In the genomic region with DNA sequence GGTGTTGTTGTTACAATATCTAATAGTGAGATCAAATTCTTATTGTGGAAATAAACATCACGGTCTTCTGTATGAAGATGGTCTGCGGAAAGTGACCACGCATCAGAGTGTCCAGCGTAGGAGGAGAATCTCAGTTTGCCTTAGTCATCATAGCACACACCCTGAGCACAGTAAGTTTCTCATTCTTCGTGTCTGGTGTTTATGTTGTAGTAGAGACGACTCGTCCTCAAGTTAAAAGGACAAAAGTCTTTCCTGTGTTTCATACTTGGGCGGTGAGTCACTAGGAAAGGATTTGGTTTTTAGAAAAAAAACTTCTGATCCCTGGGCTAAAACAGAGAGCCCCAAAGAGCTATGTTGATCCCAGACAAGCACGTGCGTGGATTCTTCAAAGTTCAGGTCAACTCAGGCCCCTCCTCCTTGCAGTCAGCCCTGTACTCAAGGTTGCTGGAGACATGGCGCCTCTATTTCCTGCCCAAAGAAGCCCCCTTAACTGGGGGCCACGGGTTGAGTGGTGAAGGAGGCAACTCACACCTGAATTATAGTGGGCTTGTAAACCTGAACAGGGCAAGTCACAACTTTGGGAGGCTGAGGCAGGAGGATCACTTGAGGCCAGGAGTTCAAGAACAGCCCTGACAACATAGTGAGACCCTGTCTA, we compare ENCODE assay signal across 1 cellular context.
A peak's percentile ranks its signal among the peaks of the same experiment; 100 is the strongest.
TF ChIP-seq lines count a peak whose summit lies in the region.

No MANE protein-coding gene starts in this region.

TF ChIP-seq in HepG2, 621 proteins besides CTCF, POLR2A, EP300 and RAD21 (continued from another document and continues in another):
- TF ChIP-seq SALL1 (CRISPR knock-in tag; IDR thresholded peaks at IDR 0.05) = peak; percentile 77
- TF ChIP-seq RCOR2 (CRISPR knock-in tag; IDR thresholded peaks at IDR 0.05) = peak; percentile 90
- 0 out of 2 replicates have a peak, but pooled peaks have one; percentile 7 for TF ChIP-seq ZNF556 (CRISPR knock-in tag; IDR thresholded peaks at IDR 0.05; ENCODE audit: borderline replicate concordance)
- TF ChIP-seq NCOA2 (CRISPR knock-in tag; IDR thresholded peaks at IDR 0.05) = peak; percentile 92
- TF ChIP-seq, protein P1, sequence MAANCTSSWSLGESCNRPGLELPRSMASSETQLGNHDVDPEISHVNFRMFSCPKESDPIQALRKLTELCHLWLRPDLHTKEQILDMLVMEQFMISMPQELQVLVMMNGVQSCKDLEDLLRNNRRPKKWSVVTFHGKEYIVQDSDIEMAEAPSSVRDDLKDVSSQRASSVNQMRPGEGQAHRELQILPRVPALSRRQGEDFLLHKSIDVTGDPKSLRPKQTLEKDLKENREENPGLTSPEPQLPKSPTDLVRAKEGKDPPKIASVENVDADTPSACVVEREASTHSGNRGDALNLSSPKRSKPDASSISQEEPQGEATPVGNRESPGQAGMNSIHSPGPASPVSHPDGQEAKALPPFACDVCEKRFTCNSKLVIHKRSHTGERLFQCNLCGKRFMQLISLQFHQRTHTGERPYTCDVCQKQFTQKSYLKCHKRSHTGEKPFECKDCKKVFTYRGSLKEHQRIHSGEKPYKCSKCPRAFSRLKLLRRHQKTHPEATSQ (CRISPR knock-in tag; IDR thresholded peaks at IDR 0.05; ENCODE audit: borderline replicate concordance) = peak; percentile 81; the same call in 1 of the 2 replicates
- no peak for TF ChIP-seq ZNF775 (CRISPR knock-in tag; IDR thresholded peaks at IDR 0.05; ENCODE audit: borderline replicate concordance)
- peak; percentile 58; the same call in 1 of the 2 replicates for TF ChIP-seq CBFB (CRISPR knock-in tag; IDR thresholded peaks at IDR 0.05)
- TF ChIP-seq, protein P2, sequence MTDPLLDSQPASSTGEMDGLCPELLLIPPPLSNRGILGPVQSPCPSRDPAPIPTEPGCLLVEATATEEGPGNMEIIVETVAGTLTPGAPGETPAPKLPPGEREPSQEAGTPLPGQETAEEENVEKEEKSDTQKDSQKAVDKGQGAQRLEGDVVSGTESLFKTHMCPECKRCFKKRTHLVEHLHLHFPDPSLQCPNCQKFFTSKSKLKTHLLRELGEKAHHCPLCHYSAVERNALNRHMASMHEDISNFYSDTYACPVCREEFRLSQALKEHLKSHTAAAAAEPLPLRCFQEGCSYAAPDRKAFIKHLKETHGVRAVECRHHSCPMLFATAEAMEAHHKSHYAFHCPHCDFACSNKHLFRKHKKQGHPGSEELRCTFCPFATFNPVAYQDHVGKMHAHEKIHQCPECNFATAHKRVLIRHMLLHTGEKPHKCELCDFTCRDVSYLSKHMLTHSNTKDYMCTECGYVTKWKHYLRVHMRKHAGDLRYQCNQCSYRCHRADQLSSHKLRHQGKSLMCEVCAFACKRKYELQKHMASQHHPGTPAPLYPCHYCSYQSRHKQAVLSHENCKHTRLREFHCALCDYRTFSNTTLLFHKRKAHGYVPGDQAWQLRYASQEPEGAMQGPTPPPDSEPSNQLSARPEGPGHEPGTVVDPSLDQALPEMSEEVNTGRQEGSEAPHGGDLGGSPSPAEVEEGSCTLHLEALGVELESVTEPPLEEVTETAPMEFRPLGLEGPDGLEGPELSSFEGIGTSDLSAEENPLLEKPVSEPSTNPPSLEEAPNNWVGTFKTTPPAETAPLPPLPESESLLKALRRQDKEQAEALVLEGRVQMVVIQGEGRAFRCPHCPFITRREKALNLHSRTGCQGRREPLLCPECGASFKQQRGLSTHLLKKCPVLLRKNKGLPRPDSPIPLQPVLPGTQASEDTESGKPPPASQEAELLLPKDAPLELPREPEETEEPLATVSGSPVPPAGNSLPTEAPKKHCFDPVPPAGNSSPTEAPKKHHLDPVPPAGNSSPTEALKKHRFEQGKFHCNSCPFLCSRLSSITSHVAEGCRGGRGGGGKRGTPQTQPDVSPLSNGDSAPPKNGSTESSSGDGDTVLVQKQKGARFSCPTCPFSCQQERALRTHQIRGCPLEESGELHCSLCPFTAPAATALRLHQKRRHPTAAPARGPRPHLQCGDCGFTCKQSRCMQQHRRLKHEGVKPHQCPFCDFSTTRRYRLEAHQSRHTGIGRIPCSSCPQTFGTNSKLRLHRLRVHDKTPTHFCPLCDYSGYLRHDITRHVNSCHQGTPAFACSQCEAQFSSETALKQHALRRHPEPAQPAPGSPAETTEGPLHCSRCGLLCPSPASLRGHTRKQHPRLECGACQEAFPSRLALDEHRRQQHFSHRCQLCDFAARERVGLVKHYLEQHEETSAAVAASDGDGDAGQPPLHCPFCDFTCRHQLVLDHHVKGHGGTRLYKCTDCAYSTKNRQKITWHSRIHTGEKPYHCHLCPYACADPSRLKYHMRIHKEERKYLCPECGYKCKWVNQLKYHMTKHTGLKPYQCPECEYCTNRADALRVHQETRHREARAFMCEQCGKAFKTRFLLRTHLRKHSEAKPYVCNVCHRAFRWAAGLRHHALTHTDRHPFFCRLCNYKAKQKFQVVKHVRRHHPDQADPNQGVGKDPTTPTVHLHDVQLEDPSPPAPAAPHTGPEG (CRISPR knock-in tag; IDR thresholded peaks at IDR 0.05) = 0 out of 2 replicates have a peak, but pooled peaks have one; percentile 28
- TF ChIP-seq, protein P3, sequence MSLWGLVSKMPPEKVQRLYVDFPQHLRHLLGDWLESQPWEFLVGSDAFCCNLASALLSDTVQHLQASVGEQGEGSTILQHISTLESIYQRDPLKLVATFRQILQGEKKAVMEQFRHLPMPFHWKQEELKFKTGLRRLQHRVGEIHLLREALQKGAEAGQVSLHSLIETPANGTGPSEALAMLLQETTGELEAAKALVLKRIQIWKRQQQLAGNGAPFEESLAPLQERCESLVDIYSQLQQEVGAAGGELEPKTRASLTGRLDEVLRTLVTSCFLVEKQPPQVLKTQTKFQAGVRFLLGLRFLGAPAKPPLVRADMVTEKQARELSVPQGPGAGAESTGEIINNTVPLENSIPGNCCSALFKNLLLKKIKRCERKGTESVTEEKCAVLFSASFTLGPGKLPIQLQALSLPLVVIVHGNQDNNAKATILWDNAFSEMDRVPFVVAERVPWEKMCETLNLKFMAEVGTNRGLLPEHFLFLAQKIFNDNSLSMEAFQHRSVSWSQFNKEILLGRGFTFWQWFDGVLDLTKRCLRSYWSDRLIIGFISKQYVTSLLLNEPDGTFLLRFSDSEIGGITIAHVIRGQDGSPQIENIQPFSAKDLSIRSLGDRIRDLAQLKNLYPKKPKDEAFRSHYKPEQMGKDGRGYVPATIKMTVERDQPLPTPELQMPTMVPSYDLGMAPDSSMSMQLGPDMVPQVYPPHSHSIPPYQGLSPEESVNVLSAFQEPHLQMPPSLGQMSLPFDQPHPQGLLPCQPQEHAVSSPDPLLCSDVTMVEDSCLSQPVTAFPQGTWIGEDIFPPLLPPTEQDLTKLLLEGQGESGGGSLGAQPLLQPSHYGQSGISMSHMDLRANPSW (CRISPR knock-in tag; IDR thresholded peaks at IDR 0.05; ENCODE audit: borderline replicate concordance) = peak; percentile 58; the same call in 1 of the 2 replicates
- TF ChIP-seq, protein P4, sequence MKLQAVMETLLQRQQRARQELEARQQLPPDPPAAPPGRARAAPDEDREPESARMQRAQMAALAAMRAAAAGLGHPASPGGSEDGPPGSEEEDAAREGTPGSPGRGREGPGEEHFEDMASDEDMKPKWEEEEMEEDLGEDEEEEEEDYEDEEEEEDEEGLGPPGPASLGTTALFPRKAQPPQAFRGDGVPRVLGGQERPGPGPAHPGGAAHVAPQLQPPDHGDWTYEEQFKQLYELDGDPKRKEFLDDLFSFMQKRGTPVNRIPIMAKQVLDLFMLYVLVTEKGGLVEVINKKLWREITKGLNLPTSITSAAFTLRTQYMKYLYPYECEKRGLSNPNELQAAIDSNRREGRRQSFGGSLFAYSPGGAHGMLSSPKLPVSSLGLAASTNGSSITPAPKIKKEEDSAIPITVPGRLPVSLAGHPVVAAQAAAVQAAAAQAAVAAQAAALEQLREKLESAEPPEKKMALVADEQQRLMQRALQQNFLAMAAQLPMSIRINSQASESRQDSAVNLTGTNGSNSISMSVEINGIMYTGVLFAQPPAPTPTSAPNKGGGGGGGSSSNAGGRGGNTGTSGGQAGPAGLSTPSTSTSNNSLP (IDR thresholded peaks at IDR 0.05; ENCODE audit: low read depth, low read length) = peak; percentile 16
- peak; percentile 82 for TF ChIP-seq MAFF (IDR thresholded peaks at IDR 0.05; ENCODE audit: low read depth, low read length)
- peak; percentile 58 for TF ChIP-seq ZMYM4 (CRISPR knock-in tag; IDR thresholded peaks at IDR 0.05)
- 0 out of 2 replicates have a peak, but pooled peaks have one; percentile 14 for TF ChIP-seq RFXAP (CRISPR knock-in tag; IDR thresholded peaks at IDR 0.05; ENCODE audit: borderline replicate concordance)
- TF ChIP-seq HNF4A (CRISPR knock-in tag; IDR thresholded peaks at IDR 0.05) = peak; percentile 69; the same call in 1 of the 2 replicates
- TF ChIP-seq, protein P5, sequence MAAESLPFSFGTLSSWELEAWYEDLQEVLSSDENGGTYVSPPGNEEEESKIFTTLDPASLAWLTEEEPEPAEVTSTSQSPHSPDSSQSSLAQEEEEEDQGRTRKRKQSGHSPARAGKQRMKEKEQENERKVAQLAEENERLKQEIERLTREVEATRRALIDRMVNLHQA (CRISPR knock-in tag; IDR thresholded peaks at IDR 0.05) = no peak
- TF ChIP-seq, protein P6, sequence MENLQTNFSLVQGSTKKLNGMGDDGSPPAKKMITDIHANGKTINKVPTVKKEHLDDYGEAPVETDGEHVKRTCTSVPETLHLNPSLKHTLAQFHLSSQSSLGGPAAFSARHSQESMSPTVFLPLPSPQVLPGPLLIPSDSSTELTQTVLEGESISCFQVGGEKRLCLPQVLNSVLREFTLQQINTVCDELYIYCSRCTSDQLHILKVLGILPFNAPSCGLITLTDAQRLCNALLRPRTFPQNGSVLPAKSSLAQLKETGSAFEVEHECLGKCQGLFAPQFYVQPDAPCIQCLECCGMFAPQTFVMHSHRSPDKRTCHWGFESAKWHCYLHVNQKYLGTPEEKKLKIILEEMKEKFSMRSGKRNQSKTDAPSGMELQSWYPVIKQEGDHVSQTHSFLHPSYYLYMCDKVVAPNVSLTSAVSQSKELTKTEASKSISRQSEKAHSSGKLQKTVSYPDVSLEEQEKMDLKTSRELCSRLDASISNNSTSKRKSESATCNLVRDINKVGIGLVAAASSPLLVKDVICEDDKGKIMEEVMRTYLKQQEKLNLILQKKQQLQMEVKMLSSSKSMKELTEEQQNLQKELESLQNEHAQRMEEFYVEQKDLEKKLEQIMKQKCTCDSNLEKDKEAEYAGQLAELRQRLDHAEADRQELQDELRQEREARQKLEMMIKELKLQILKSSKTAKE (CRISPR knock-in tag; IDR thresholded peaks at IDR 0.05; ENCODE audit: borderline replicate concordance) = peak; percentile 95
- TF ChIP-seq ZKSCAN1 (IDR thresholded peaks at IDR 0.05; ENCODE audit: low read length) = peak; percentile 18
- TF ChIP-seq, protein P7, sequence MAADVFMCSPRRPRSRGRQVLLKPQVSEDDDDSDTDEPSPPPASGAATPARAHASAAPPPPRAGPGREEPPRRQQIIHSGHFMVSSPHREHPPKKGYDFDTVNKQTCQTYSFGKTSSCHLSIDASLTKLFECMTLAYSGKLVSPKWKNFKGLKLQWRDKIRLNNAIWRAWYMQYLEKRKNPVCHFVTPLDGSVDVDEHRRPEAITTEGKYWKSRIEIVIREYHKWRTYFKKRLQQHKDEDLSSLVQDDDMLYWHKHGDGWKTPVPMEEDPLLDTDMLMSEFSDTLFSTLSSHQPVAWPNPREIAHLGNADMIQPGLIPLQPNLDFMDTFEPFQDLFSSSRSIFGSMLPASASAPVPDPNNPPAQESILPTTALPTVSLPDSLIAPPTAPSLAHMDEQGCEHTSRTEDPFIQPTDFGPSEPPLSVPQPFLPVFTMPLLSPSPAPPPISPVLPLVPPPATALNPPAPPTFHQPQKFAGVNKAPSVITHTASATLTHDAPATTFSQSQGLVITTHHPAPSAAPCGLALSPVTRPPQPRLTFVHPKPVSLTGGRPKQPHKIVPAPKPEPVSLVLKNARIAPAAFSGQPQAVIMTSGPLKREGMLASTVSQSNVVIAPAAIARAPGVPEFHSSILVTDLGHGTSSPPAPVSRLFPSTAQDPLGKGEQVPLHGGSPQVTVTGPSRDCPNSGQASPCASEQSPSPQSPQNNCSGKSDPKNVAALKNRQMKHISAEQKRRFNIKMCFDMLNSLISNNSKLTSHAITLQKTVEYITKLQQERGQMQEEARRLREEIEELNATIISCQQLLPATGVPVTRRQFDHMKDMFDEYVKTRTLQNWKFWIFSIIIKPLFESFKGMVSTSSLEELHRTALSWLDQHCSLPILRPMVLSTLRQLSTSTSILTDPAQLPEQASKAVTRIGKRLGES (CRISPR knock-in tag; IDR thresholded peaks at IDR 0.05; ENCODE audit: borderline replicate concordance) = peak; percentile 45; the same call in 1 of the 2 replicates
- TF ChIP-seq, protein P8, sequence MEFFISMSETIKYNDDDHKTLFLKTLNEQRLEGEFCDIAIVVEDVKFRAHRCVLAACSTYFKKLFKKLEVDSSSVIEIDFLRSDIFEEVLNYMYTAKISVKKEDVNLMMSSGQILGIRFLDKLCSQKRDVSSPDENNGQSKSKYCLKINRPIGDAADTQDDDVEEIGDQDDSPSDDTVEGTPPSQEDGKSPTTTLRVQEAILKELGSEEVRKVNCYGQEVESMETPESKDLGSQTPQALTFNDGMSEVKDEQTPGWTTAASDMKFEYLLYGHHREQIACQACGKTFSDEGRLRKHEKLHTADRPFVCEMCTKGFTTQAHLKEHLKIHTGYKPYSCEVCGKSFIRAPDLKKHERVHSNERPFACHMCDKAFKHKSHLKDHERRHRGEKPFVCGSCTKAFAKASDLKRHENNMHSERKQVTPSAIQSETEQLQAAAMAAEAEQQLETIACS (CRISPR knock-in tag; IDR thresholded peaks at IDR 0.05) = no peak
- TF ChIP-seq ZNF777 (CRISPR knock-in tag; IDR thresholded peaks at IDR 0.05) = no peak
- TF ChIP-seq ZNF781 (CRISPR knock-in tag; IDR thresholded peaks at IDR 0.05; ENCODE audit: borderline replicate concordance, not compliant biosample characterization) = peak; percentile 63
- TF ChIP-seq, protein P9, sequence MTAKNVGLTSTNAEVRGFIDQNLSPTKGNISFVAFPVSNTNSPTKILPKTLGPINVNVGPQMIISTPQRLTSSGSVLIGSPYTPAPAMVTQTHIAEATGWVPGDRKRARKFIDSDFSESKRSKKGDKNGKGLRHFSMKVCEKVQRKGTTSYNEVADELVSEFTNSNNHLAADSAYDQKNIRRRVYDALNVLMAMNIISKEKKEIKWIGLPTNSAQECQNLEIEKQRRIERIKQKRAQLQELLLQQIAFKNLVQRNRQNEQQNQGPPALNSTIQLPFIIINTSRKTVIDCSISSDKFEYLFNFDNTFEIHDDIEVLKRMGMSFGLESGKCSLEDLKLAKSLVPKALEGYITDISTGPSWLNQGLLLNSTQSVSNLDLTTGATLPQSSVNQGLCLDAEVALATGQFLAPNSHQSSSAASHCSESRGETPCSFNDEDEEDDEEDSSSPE (CRISPR knock-in tag; IDR thresholded peaks at IDR 0.05) = peak; percentile 53; the same call in 1 of the 2 replicates
- no peak for TF ChIP-seq ZFP36 (IDR thresholded peaks at IDR 0.05; ENCODE audit: borderline replicate concordance, low read depth, low read length, partially characterized antibody)
- no peak for TF ChIP-seq RFXANK (CRISPR knock-in tag; IDR thresholded peaks at IDR 0.05)
